28 cellular contexts compared by ENCODE assay signal in genomic region chr5:79417495-79417894, GRCh38.
"Had no signal": no experiment of that assay in that cellular context is flagged by ENCODE, and none has a peak within 500 bp of the region (broad histone marks: within the 10 kb centered on the region; RNA-seq: fewer than 3 reads in every experiment).

No MANE protein-coding gene starts in this region.

- DNase-seq: natural killer cell; occipital lobe; ovary; posterior cingulate gyrus; psoas muscle; right cardiac atrium; right lobe of liver; sigmoid colon; small intestine; stimulated activated CD4-positive, alpha-beta T cell treated with anti-CD3 and anti-CD28 coated beads, Interleukin-15, amount 100 ng/mL, for 24 hours; stimulated activated CD4-positive, alpha-beta T cell treated with anti-CD3 and anti-CD28 coated beads, Interleukin-2, amount 100 ng/mL, for 24 hours; stimulated activated CD4-positive, alpha-beta T cell treated with anti-CD3 and anti-CD28 coated beads, Interleukin-2, amount 100 ng/mL, for 48 hours; stimulated activated CD4-positive, alpha-beta T cell treated with anti-CD3 and anti-CD28 coated beads, Interleukin-4, amount 100 ng/mL, for 24 hours; stimulated activated naive B cell treated with anti-CD40 and anti-IgM and Interleukin-4, amounts not matched to agents 10 μg/mL and 1 μg/mL and 100 μg/mL, for 72 hours; stimulated activated naive CD4-positive, alpha-beta T cell treated with Interleukin-2 at 50 U/mL for 16 hours; stomach; tibial artery; transverse colon; upper lobe of right lung; uterus had no signal

- H3K9me3 ChIP-seq: ovary, psoas muscle, right lobe of liver, sigmoid colon, stomach, thoracic aorta, tibial artery, transverse colon, upper lobe of right lung, uterus had no signal

- H3K4me1 Mint-ChIP-seq: natural killer cell; nephron; stimulated activated effector memory CD8-positive, alpha-beta T cell treated with anti-CD3 and anti-CD28 coated beads, Interleukin-12 subunit alpha, Interleukin-12 subunit beta, amount 100 ng/mL, for 72 hours had no signal

- H3K4me3 Mint-ChIP-seq: natural killer cell; nephron; neural progenitor cell; stimulated activated effector memory CD8-positive, alpha-beta T cell treated with anti-CD3 and anti-CD28 coated beads, Interleukin-12 subunit alpha, Interleukin-12 subunit beta, amount 100 ng/mL, for 72 hours; stimulated activated naive B cell treated with anti-CD40 and anti-IgM and Interleukin-4, amounts not matched to agents 10 μg/mL and 1 μg/mL and 100 μg/mL, for 72 hours; stimulated activated naive CD8-positive, alpha-beta T cell treated with anti-CD3 and anti-CD28 coated beads, Interleukin-15, Interleukin-2, amounts not matched to agents 100 ng/mL and 50 ng/mL, for 24 hours; type B pancreatic cell had no signal

- H3K4me2 ChIP-seq: neural progenitor cell had no signal

- H3K27ac Mint-ChIP-seq: natural killer cell; nephron; neural progenitor cell; progenitor cell of endocrine pancreas; stimulated activated effector memory CD8-positive, alpha-beta T cell treated with anti-CD3 and anti-CD28 coated beads, Interleukin-12 subunit alpha, Interleukin-12 subunit beta, amount 100 ng/mL, for 72 hours; stimulated activated naive B cell treated with anti-CD40 and anti-IgM and Interleukin-4, amounts not matched to agents 10 μg/mL and 1 μg/mL and 100 μg/mL, for 72 hours; stimulated activated naive CD8-positive, alpha-beta T cell treated with anti-CD3 and anti-CD28 coated beads, Interleukin-15, Interleukin-2, amounts not matched to agents 100 ng/mL and 50 ng/mL, for 24 hours; type B pancreatic cell had no signal

- H2AFZ ChIP-seq: neural progenitor cell, parathyroid adenoma had no signal

- ATAC-seq: natural killer cell; psoas muscle; right cardiac atrium; right lobe of liver; stimulated activated effector memory CD8-positive, alpha-beta T cell treated with anti-CD3 and anti-CD28 coated beads, Interleukin-12 subunit alpha, Interleukin-12 subunit beta, amount 100 ng/mL, for 72 hours; upper lobe of right lung had no signal

- H3K27ac ChIP-seq: neural progenitor cell, ovary, parathyroid adenoma, psoas muscle, right lobe of liver, thoracic aorta, tibial artery, uterus had no signal

- H3K36me3 Mint-ChIP-seq: natural killer cell; stimulated activated effector memory CD8-positive, alpha-beta T cell treated with anti-CD3 and anti-CD28 coated beads, Interleukin-12 subunit alpha, Interleukin-12 subunit beta, amount 100 ng/mL, for 72 hours; stimulated activated naive B cell treated with anti-CD40 and anti-IgM and Interleukin-4, amounts not matched to agents 10 μg/mL and 1 μg/mL and 100 μg/mL, for 72 hours; type B pancreatic cell had no signal

- H3K9ac ChIP-seq: neural progenitor cell, parathyroid adenoma had no signal

- H3K4me3 ChIP-seq: neural progenitor cell, ovary, psoas muscle, right lobe of liver, stomach, thoracic aorta, tibial artery, transverse colon, upper lobe of right lung, uterus had no signal

- H3K27me3 ChIP-seq: neural progenitor cell, ovary, right lobe of liver, sigmoid colon, stomach, tibial artery, transverse colon, upper lobe of right lung, uterus had no signal

- H3K27me3 Mint-ChIP-seq: progenitor cell of endocrine pancreas; stimulated activated naive B cell treated with anti-CD40 and anti-IgM and Interleukin-4, amounts not matched to agents 10 μg/mL and 1 μg/mL and 100 μg/mL, for 72 hours; stimulated activated naive CD8-positive, alpha-beta T cell treated with anti-CD3 and anti-CD28 coated beads, Interleukin-15, Interleukin-2, amounts not matched to agents 100 ng/mL and 50 ng/mL, for 24 hours; type B pancreatic cell had no signal

- H3K9me3 Mint-ChIP-seq: natural killer cell; nephron; neural progenitor cell; stimulated activated effector memory CD8-positive, alpha-beta T cell treated with anti-CD3 and anti-CD28 coated beads, Interleukin-12 subunit alpha, Interleukin-12 subunit beta, amount 100 ng/mL, for 72 hours; stimulated activated naive B cell treated with anti-CD40 and anti-IgM and Interleukin-4, amounts not matched to agents 10 μg/mL and 1 μg/mL and 100 μg/mL, for 72 hours; stimulated activated naive CD8-positive, alpha-beta T cell treated with anti-CD3 and anti-CD28 coated beads, Interleukin-15, Interleukin-2, amounts not matched to agents 100 ng/mL and 50 ng/mL, for 24 hours; type B pancreatic cell had no signal

- H3K36me3 ChIP-seq: neural progenitor cell, ovary, right lobe of liver, sigmoid colon, stomach, thoracic aorta, tibial artery, transverse colon, upper lobe of right lung, uterus had no signal

- H3K4me1 ChIP-seq: parathyroid adenoma, psoas muscle, right lobe of liver, tibial artery, upper lobe of right lung, uterus had no signal

- H3K79me2 ChIP-seq: parathyroid adenoma had no signal
